1 cellular context compared by ENCODE assay signal in genomic region chr5:90529234-90529938, GRCh38.
TF ChIP-seq lines count a peak whose summit lies in the region.

Gene LYSMD3 (minus strand): TSS chr5:90529584. CDS start chr5:90525289, 4,295 bp downstream.

TF ChIP-seq in K562, 482 proteins besides CTCF, POLR2A, EP300 and RAD21 (continued from another document and continues in another):
- TF ChIP-seq HMBOX1 (IDR thresholded peaks at IDR 0.05) (no peak), MXD1 (CRISPR knock-in tag; IDR thresholded peaks at IDR 0.05; ENCODE audit: borderline replicate concordance, poor library complexity, severe bottlenecking) (no peak), FOXJ3 (CRISPR knock-in tag; IDR thresholded peaks at IDR 0.05) (no peak), ZNF780A (CRISPR knock-in tag; IDR thresholded peaks at IDR 0.05) (no peak), HES1 (IDR thresholded peaks at IDR 0.05; ENCODE audit: low read depth) (no peak; the same call in 1 of the 2 replicates), RREB1 (CRISPR knock-in tag; IDR thresholded peaks at IDR 0.05) (no peak), ZNF12 (CRISPR knock-in tag; IDR thresholded peaks at IDR 0.05) (no peak), FOXA3 (CRISPR knock-in tag; conservative IDR thresholded peaks at IDR 0.05 in 1 of 2, IDR thresholded peaks at IDR 0.05 in 1 of 2) (peak in 1 of 2 experiments; percentile 67; a peak in 1 of 4 replicates), MAZ (CRISPR knock-in tag; conservative IDR thresholded peaks at IDR 0.05 in 1 of 2, IDR thresholded peaks at IDR 0.05 in 1 of 2) (peak; percentile 88 to 92), CBFA2T3 (IDR thresholded peaks at IDR 0.05) (no peak), NRF1 (conservative IDR thresholded peaks at IDR 0.05 in 1 of 2, IDR thresholded peaks at IDR 0.05 in 1 of 2) (peak; percentile 98), SMAD2 (IDR thresholded peaks at IDR 0.05; ENCODE audit: low read depth, low read length) (no peak), SRSF9 (IDR thresholded peaks at IDR 0.05; ENCODE audit: borderline replicate concordance, low read depth, low read length) (no peak), FOXK1 (CRISPR knock-in tag; IDR thresholded peaks at IDR 0.05; ENCODE audit: borderline replicate concordance) (no peak), ARID2 (IDR thresholded peaks at IDR 0.05) (no peak), ZEB2 (IDR thresholded peaks at IDR 0.05) (peak; percentile 87), PTTG1 (tag; IDR thresholded peaks at IDR 0.05; ENCODE audit: low read depth) (no peak), TFAM (CRISPR knock-in tag; conservative IDR thresholded peaks at IDR 0.05) (no peak), ZBED1 (IDR thresholded peaks at IDR 0.05) (peak; percentile 44; the same call in 1 of the 2 replicates), KAT7 (CRISPR knock-in tag; IDR thresholded peaks at IDR 0.05; ENCODE audit: borderline replicate concordance) (peak; percentile 68; the same call in 1 of the 2 replicates), ZNF444 (CRISPR knock-in tag; IDR thresholded peaks at IDR 0.05) (no peak), BCLAF1 (IDR thresholded peaks at IDR 0.05; ENCODE audit: borderline replicate concordance in 1 of 2, control insufficient read depth in 1 of 2, low read depth in 2 of 2, low read length in 1 of 2) (no peak), THRAP3 (IDR thresholded peaks at IDR 0.05; ENCODE audit: borderline replicate concordance) (no peak), ZNF280A (IDR thresholded peaks at IDR 0.05; ENCODE audit: low read depth, partially characterized antibody) (no peak), TRIM25 (IDR thresholded peaks at IDR 0.05; ENCODE audit: borderline replicate concordance) (no peak), ZNF699 (CRISPR knock-in tag; IDR thresholded peaks at IDR 0.05; ENCODE audit: insufficient replicate concordance) (no peak), DACH1 (IDR thresholded peaks at IDR 0.05; ENCODE audit: partially characterized antibody) (no peak), STAT5A (IDR thresholded peaks at IDR 0.05; ENCODE audit: borderline replicate concordance, low read length) (no peak), POLR2AphosphoS2 (IDR thresholded peaks at IDR 0.05; ENCODE audit: low read length) (peak; percentile 76; the same call in 1 of the 2 replicates), BRD9 (IDR thresholded peaks at IDR 0.05; ENCODE audit: low read depth, partially characterized antibody) (no peak), MIER1 (IDR thresholded peaks at IDR 0.05; ENCODE audit: low read depth) (no peak), HLTF (IDR thresholded peaks at IDR 0.05) (peak; percentile 55; the same call in 1 of the 2 replicates), KLF1 (tag; IDR thresholded peaks at IDR 0.05) (peak; percentile 60; the same call in 1 of the 2 replicates), EHMT2 (IDR thresholded peaks at IDR 0.05) (no peak), CBX1 (IDR thresholded peaks at IDR 0.05; ENCODE audit: low read depth) (no peak), BCOR (IDR thresholded peaks at IDR 0.05) (peak; percentile 71), CBX8 (IDR thresholded peaks at IDR 0.05; ENCODE audit: borderline replicate concordance, extremely low read depth, low read depth, low read length, poor library complexity, severe bottlenecking) (no peak)
- TF ChIP-seq, protein P1, sequence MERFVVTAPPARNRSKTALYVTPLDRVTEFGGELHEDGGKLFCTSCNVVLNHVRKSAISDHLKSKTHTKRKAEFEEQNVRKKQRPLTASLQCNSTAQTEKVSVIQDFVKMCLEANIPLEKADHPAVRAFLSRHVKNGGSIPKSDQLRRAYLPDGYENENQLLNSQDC (CRISPR knock-in tag; IDR thresholded peaks at IDR 0.05) = no peak
